14 cellular contexts compared by ENCODE assay signal in genomic region chr2:9124231-9124651, GRCh38.
"Had no signal": no experiment of that assay in that cellular context is flagged by ENCODE, and none has a peak within 500 bp of the region (broad histone marks: within the 10 kb centered on the region; RNA-seq: fewer than 3 reads in every experiment).

No MANE protein-coding gene starts in this region.

- H3K4me3 ChIP-seq: left lung, prostate gland, thyroid gland had no signal

- H3K4me3 Mint-ChIP-seq: activated naive CD4-positive, alpha-beta T cell treated with anti-CD3 and anti-CD28 coated beads for 36 hours; activated T-helper 17 cell treated with anti-CD3 and anti-CD28 coated beads, Interleukin-2, amount 50 U/mL, for 72 hours; central memory CD8-positive, alpha-beta T cell; naive B cell; T-helper 1 cell treated with Interleukin-12 subunit alpha and Interleukin-12 subunit beta and Interleukin-4 antibody, amounts not matched to agents 30 μg/mL and 1 μg/mL, for 36 hours; WTC11 had no signal

- H3K27me3 ChIP-seq: left lung, thyroid gland had no signal

- H3K27ac ChIP-seq: left lung, prostate gland, thyroid gland had no signal

- H3K27ac Mint-ChIP-seq: activated naive CD4-positive, alpha-beta T cell treated with anti-CD3 and anti-CD28 coated beads for 36 hours; activated T-helper 17 cell treated with anti-CD3 and anti-CD28 coated beads, Interleukin-2, amount 50 U/mL, for 72 hours; T-helper 1 cell treated with Interleukin-12 subunit alpha and Interleukin-12 subunit beta and Interleukin-4 antibody, amounts not matched to agents 30 μg/mL and 1 μg/mL, for 36 hours; WTC11 had no signal

- FAIRE-seq: urothelium cell line had no signal

- ATAC-seq: activated T-helper 17 cell treated with anti-CD3 and anti-CD28 coated beads, Interleukin-2, amount 50 U/mL, for 72 hours; left lung; WTC11 had no signal

- H3K9me3 Mint-ChIP-seq: T-helper 1 cell treated with Interleukin-12 subunit alpha and Interleukin-12 subunit beta and Interleukin-4 antibody, amounts not matched to agents 30 μg/mL and 1 μg/mL, for 36 hours had no signal

- H3K4me1 ChIP-seq: left lung, prostate gland, thyroid gland had no signal

- H3K9me3 ChIP-seq: left lung, prostate gland, thyroid gland had no signal

- DNase-seq: activated CD4-positive, alpha-beta T cell treated with anti-CD3 and anti-CD28 coated beads for 48 hours; activated naive CD4-positive, alpha-beta T cell treated with anti-CD3 and anti-CD28 coated beads for 36 hours; activated T-cell treated with anti-CD3 and anti-CD28 coated beads for 4 hours; cortex of kidney; left lung; naive B cell; nucleus accumbens; thyroid gland had no signal

- H3K36me3 ChIP-seq: left lung, prostate gland, thyroid gland had no signal

- H3K4me1 Mint-ChIP-seq: central memory CD8-positive, alpha-beta T cell; naive B cell; WTC11 had no signal
